ENCODE assay signal across 1 cellular context in genomic region chr10:30792025-30792424, GRCh38.
TF ChIP-seq lines count a peak whose summit lies in the region.

No MANE protein-coding gene starts in this region.

TF ChIP-seq in endothelial cell of umbilical vein, 7 proteins besides CTCF, POLR2A, EP300 and RAD21 (continued from another document):
- TF ChIP-seq GATA2 (IDR thresholded peaks at IDR 0.05; ENCODE audit: insufficient read depth, insufficient read length, low read depth, low read length) (no peak), MAX (IDR thresholded peaks at IDR 0.05; ENCODE audit: insufficient read depth, insufficient read length) (no peak), FOS (IDR thresholded peaks at IDR 0.05; ENCODE audit: borderline replicate concordance, insufficient read depth, low read length) (no peak), EZH2 (IDR thresholded peaks at IDR 0.05; ENCODE audit: borderline replicate concordance, low read depth, low read length, severe bottlenecking) (no peak)
